ENCODE assay signal across 1 cellular context in genomic region chr6:149746147-149746946, GRCh38.
TF ChIP-seq lines count a peak whose summit lies in the region.

Gene NUP43 (minus strand): TSS chr6:149746529. CDS start chr6:149746495, 34 bp downstream.

TF ChIP-seq in HepG2, 621 proteins besides CTCF, POLR2A, EP300 and RAD21 (continued from another document and continues in another):
- peak; percentile 73 for TF ChIP-seq ZNF629 (CRISPR knock-in tag; conservative IDR thresholded peaks at IDR 0.05)
- TF ChIP-seq CBFB (CRISPR knock-in tag; IDR thresholded peaks at IDR 0.05): 0 out of 2 replicates have a peak, but pooled peaks have one; percentile 17
- 0 out of 2 replicates have a peak, but pooled peaks have one; percentile 54 for TF ChIP-seq ZNF660 (CRISPR knock-in tag; IDR thresholded peaks at IDR 0.05; ENCODE audit: borderline replicate concordance, low read depth)
- TF ChIP-seq ZNF234 (CRISPR knock-in tag; conservative IDR thresholded peaks at IDR 0.05): no peak
- no peak for TF ChIP-seq ZNF296 (CRISPR knock-in tag; conservative IDR thresholded peaks at IDR 0.05)
- TF ChIP-seq MAX (IDR thresholded peaks at IDR 0.05): peak; percentile 89
- TF ChIP-seq ZNF34 (CRISPR knock-in tag; IDR thresholded peaks at IDR 0.05; ENCODE audit: borderline replicate concordance): peak; percentile 70; the same call in 1 of the 2 replicates
- TF ChIP-seq CERS6 (CRISPR knock-in tag; IDR thresholded peaks at IDR 0.05): 0 out of 2 replicates have a peak, but pooled peaks have one; percentile 51
- TF ChIP-seq ZNF567 (CRISPR knock-in tag; IDR thresholded peaks at IDR 0.05; ENCODE audit: borderline replicate concordance): 0 out of 2 replicates have a peak, but pooled peaks have one; percentile 20
- TF ChIP-seq ZXDC (CRISPR knock-in tag; IDR thresholded peaks at IDR 0.05): 0 out of 2 replicates have a peak, but pooled peaks have one; percentile 82
- TF ChIP-seq ZNF414 (CRISPR knock-in tag; IDR thresholded peaks at IDR 0.05): no peak
- no peak for TF ChIP-seq GRHL1 (CRISPR knock-in tag; conservative IDR thresholded peaks at IDR 0.05)
- peak; percentile 73 for TF ChIP-seq CREB1 (IDR thresholded peaks at IDR 0.05)
- TF ChIP-seq CREB1 (CRISPR knock-in tag; IDR thresholded peaks at IDR 0.05): peak; percentile 85
- no peak for TF ChIP-seq ZNF432 (CRISPR knock-in tag; IDR thresholded peaks at IDR 0.05; ENCODE audit: borderline replicate concordance)
- peak; percentile 64 for TF ChIP-seq ATF1 (CRISPR knock-in tag; IDR thresholded peaks at IDR 0.05)
- TF ChIP-seq EZH2 (conservative IDR thresholded peaks at IDR 0.05; ENCODE audit: low read depth, low read length): no peak
- no peak for TF ChIP-seq ELK4 (CRISPR knock-in tag; IDR thresholded peaks at IDR 0.05; ENCODE audit: borderline replicate concordance)
- peak; percentile 80 for TF ChIP-seq AKAP8 (CRISPR knock-in tag; IDR thresholded peaks at IDR 0.05)
- peak; percentile 74; the same call in 1 of the 2 replicates for TF ChIP-seq ZMAT3 (CRISPR knock-in tag; conservative IDR thresholded peaks at IDR 0.05)
- TF ChIP-seq GFI1 (CRISPR knock-in tag; IDR thresholded peaks at IDR 0.05; ENCODE audit: borderline replicate concordance): peak; percentile 72
- TF ChIP-seq TCF12 (IDR thresholded peaks at IDR 0.05): no peak
- TF ChIP-seq TCF12 (CRISPR knock-in tag; IDR thresholded peaks at IDR 0.05): 0 out of 2 replicates have a peak, but pooled peaks have one; percentile 21
- TF ChIP-seq RBFOX2 (IDR thresholded peaks at IDR 0.05; ENCODE audit: low read depth, low read length): peak; percentile 61
- no peak for TF ChIP-seq ZNF672 (CRISPR knock-in tag; IDR thresholded peaks at IDR 0.05)
- peak; percentile 96 for TF ChIP-seq MIER3 (CRISPR knock-in tag; IDR thresholded peaks at IDR 0.05; ENCODE audit: borderline replicate concordance)
- no peak; the same call in 1 of the 2 replicates for TF ChIP-seq ZNF460 (CRISPR knock-in tag; IDR thresholded peaks at IDR 0.05; ENCODE audit: borderline replicate concordance)
- peak; percentile 76 for TF ChIP-seq ZNF362 (CRISPR knock-in tag; IDR thresholded peaks at IDR 0.05; ENCODE audit: borderline replicate concordance)
- no peak for TF ChIP-seq ZBTB7A (CRISPR knock-in tag; IDR thresholded peaks at IDR 0.05)
- TF ChIP-seq PHF5A (CRISPR knock-in tag; IDR thresholded peaks at IDR 0.05; ENCODE audit: low read depth, unreplicated experiment): peak; percentile 64
- no peak for TF ChIP-seq AGO1 (IDR thresholded peaks at IDR 0.05; ENCODE audit: low read depth, low read length, poor library complexity, severe bottlenecking)
- peak; percentile 83; the same call in 1 of the 2 replicates for TF ChIP-seq PRDM10 (CRISPR knock-in tag; IDR thresholded peaks at IDR 0.05; ENCODE audit: low read depth)
- no peak for TF ChIP-seq HNRNPK (IDR thresholded peaks at IDR 0.05; ENCODE audit: low read depth, low read length, poor library complexity, severe bottlenecking)
- TF ChIP-seq PREB (CRISPR knock-in tag; IDR thresholded peaks at IDR 0.05): no peak
- TF ChIP-seq XBP1 (CRISPR knock-in tag; IDR thresholded peaks at IDR 0.05): peak; percentile 72; the same call in 1 of the 2 replicates
- no peak for TF ChIP-seq ZC3H4 (CRISPR knock-in tag; IDR thresholded peaks at IDR 0.05; ENCODE audit: borderline replicate concordance)
- 0 out of 2 replicates have a peak, but pooled peaks have one; percentile 42 for TF ChIP-seq ZNF3 (CRISPR knock-in tag; IDR thresholded peaks at IDR 0.05)
- peak; percentile 52; the same call in 1 of the 2 replicates for TF ChIP-seq TFE3 (CRISPR knock-in tag; IDR thresholded peaks at IDR 0.05)
- peak; percentile 82 to 85 for TF ChIP-seq MAFK (conservative IDR thresholded peaks at IDR 0.05 in 1 of 2, IDR thresholded peaks at IDR 0.05 in 1 of 2; ENCODE audit: low read length in 2 of 2)
- peak; percentile 62; the same call in 1 of the 2 replicates for TF ChIP-seq ZNF33B (CRISPR knock-in tag; IDR thresholded peaks at IDR 0.05)
- TF ChIP-seq E2F1 (CRISPR knock-in tag; IDR thresholded peaks at IDR 0.05): no peak; the same call in 1 of the 2 replicates
- no peak for TF ChIP-seq MYNN (CRISPR knock-in tag; IDR thresholded peaks at IDR 0.05; ENCODE audit: low read depth)
- no peak; the same call in 1 of the 2 replicates for TF ChIP-seq ZNF441 (CRISPR knock-in tag; IDR thresholded peaks at IDR 0.05; ENCODE audit: borderline replicate concordance)
- no peak for TF ChIP-seq ZFP36 (IDR thresholded peaks at IDR 0.05; ENCODE audit: borderline replicate concordance, low read depth, low read length, partially characterized antibody)
- TF ChIP-seq HOXA9 (CRISPR knock-in tag; IDR thresholded peaks at IDR 0.05; ENCODE audit: borderline replicate concordance): no peak
